5 cellular contexts compared by ENCODE assay signal in the genomic region with DNA sequence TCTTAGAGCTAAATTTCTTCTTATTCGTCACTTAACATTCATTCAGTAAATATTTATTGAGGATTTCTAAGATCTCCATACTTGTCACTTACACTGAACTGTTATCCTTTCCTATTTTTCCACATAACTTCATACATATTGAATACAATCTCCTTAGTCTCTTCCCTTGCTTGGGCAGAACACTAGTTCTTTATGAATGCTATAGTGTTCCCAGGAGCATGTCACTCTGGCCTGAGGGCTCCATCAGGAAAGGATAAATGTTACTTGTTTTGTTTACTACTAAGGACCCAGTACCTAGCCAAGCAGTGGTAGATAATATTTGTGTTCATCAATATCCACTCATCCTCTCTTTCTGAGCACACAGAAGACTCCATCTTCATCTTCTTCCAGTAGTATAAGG.
"Had no signal": no experiment of that assay in that cellular context is flagged by ENCODE, and none has a peak within 500 bp of the region (broad histone marks: within the 10 kb centered on the region; RNA-seq: fewer than 3 reads in every experiment).

No MANE protein-coding gene starts in this region.

- H3K4me3 ChIP-seq: GM23338, K562 had no signal

- H3K9me3 Mint-ChIP-seq: GM23338, H9 had no signal

- H3K27ac Mint-ChIP-seq: GM23338, H9 had no signal

- ATAC-seq: GM23338, K562 had no signal

- DNase-seq: H9, HCEC 1CT, IMR-90 had no signal

- H3K4me3 Mint-ChIP-seq: GM23338, H9 had no signal
